Comparison of ENCODE assay signal across 8 cellular contexts in genomic region chr7:130943336-130943901, GRCh38.
DNase-seq lines count a peak whose midpoint lies in the region; ATAC-seq, FAIRE-seq and TF ChIP-seq lines count a peak whose summit lies in the region.

No MANE protein-coding gene starts in this region.

- ATAC-seq in GM19455 (IDR thresholded peaks at IDR 0.05; ENCODE audit: unreplicated experiment) = no peak

- DNase-seq in CD1c-positive myeloid dendritic cell (ENCODE audit: extremely low spot score) (peak; percentile 86), Kasumi-1 (lab: John Stamatoyannopoulos, UW) (peak; percentile 62 to 72), amniotic epithelial cell (ENCODE audit: low read depth) (peak; percentile 83), kidney (no peak), superior temporal gyrus (ENCODE audit: extremely low spot score) (peak; percentile 68), AG08395 (ENCODE audit: low spot score) (no peak), H7 (no peak)

- no peaks in the 10 kb centered on the region for H3K9me3 ChIP-seq in kidney (ENCODE audit: control insufficient read depth in 1 of 2, low read length in 2 of 2)

- peak overlapping the region; percentile 59 to 74 for H3K4me3 ChIP-seq in kidney (ENCODE audit: low read length in 2 of 2)
- no peak overlapping the region for H3K4me3 ChIP-seq in H7 (ENCODE audit: insufficient read depth, low read depth, low read length)

- H3K27ac ChIP-seq in kidney (ENCODE audit: low read depth in 2 of 2, low read length in 2 of 2) = peak overlapping the region; percentile 86 to 90

- H3K36me3 ChIP-seq in kidney (ENCODE audit: control insufficient read depth in 1 of 2, insufficient read depth in 2 of 2, low read length in 2 of 2) (peaks cover 0 to 3% of the 10 kb centered on the region in 2 donors), H7 (replicated peaks; ENCODE audit: control insufficient read depth, insufficient read depth, low read length) (no peaks in the 10 kb centered on the region)

- peak; percentile 94 for FAIRE-seq in kidney (lab: Jason Lieb, UNC)

- H3K9ac ChIP-seq in kidney (ENCODE audit: low read length in 2 of 2) = peak overlapping the region; percentile 1 to 85

- TF ChIP-seq CTCF in kidney (IDR thresholded peaks at IDR 0.05; ENCODE audit: borderline replicate concordance, extremely low read depth, insufficient read depth) = no peak

- intact Hi-C loops in kidney (cut with DNase I) = no loop called here

- H3K27me3 ChIP-seq in H7 (ENCODE audit: control insufficient read depth, insufficient read depth, low read length) = no peaks in the 10 kb centered on the region

- peaks cover 6 to 14% of the 10 kb centered on the region in 2 donors for H3K4me1 ChIP-seq in kidney (ENCODE audit: control insufficient read depth in 1 of 2, insufficient read depth in 1 of 2, low read depth in 1 of 2, low read length in 2 of 2)

Comparison
In these comparisons a context has a peak if more than half of its experiments do, and no peak if none do; other contexts are left out.
1. DNase-seq: peak in CD1c-positive myeloid dendritic cell (single experiment), Kasumi-1 (2 of 2), amniotic epithelial cell (single experiment) and superior temporal gyrus (single experiment); none in kidney (single experiment), AG08395 (single experiment) and H7 (single experiment).